9 cellular contexts compared by ENCODE assay signal in genomic region chr3:66822059-66823009, GRCh38.
A peak's percentile ranks its signal among the peaks of the same experiment; 100 is the strongest.
DNase-seq lines count a peak whose midpoint lies in the region; ATAC-seq and FAIRE-seq lines count a peak whose summit lies in the region.
"Had no signal": no experiment of that assay in that cellular context is flagged by ENCODE, and none has a peak within 500 bp of the region (broad histone marks: within the 10 kb centered on the region; RNA-seq: fewer than 3 reads in every experiment).

No MANE protein-coding gene starts in this region.

- DNase-seq in ELF-1 (ENCODE audit: low read depth, low spot score) (peak; percentile 79), HTR-8/SVneo (ENCODE audit: insufficient read length, low spot score) (peak; percentile 45), SW480 (ENCODE audit: low spot score) (peak; percentile 73), amniotic epithelial cell (ENCODE audit: low read depth) (peak; percentile 55), iPS DF 6.9 (ENCODE audit: low read depth, low spot score) (peak; percentile 84), posterior vena cava (ENCODE audit: low spot score) (no peak)
- DNase-seq in stimulated activated CD4-positive, alpha-beta T cell treated with anti-CD3 and anti-CD28 coated beads, Interleukin-1b, Interleukin-23, amount 100 ng/mL, for 24 hours (ENCODE audit: low read depth in 4 of 4, low spot score in 1 of 4), result peak; percentile 43 to 57 (median 52)

- ATAC-seq in GM21447 (IDR thresholded peaks at IDR 0.05; ENCODE audit: unreplicated experiment), result peak; percentile 84

- H3K36me3 ChIP-seq in iPS DF 6.9 (ENCODE audit: control insufficient read depth, insufficient read depth, low read length), result no peaks in the 10 kb centered on the region

- FAIRE-seq in HTR-8/SVneo (lab: Jason Lieb, UNC), result peak; percentile 49
- FAIRE-seq: endometrium had no signal

- H3K27ac ChIP-seq in iPS DF 6.9 (ENCODE audit: low read length), result no peak overlapping the region

- intact Hi-C loops in posterior vena cava (cut with DNase I), result no loop called here

- no peaks in the 10 kb centered on the region for H3K4me1 ChIP-seq in iPS DF 6.9 (ENCODE audit: control insufficient read depth, insufficient read depth, low read length)

- no peaks in the 10 kb centered on the region for H3K27me3 ChIP-seq in iPS DF 6.9 (ENCODE audit: control insufficient read depth, insufficient read depth, low read length)

- no peak overlapping the region for H3K4me3 ChIP-seq in iPS DF 6.9 (ENCODE audit: low read length)

- no CpG with 5 or more reads among the region's 13 CpGs for WGBS in iPS DF 6.9 (ENCODE audit: insufficient coverage, insufficient read length)

- no peaks in the 10 kb centered on the region for H3K9me3 ChIP-seq in iPS DF 6.9 (ENCODE audit: control insufficient read depth, insufficient read depth, low read length)
